In genomic region chr1:185837711-185838110, GRCh38 we compare ENCODE assay signal across 19 cellular contexts.
"Had no signal": no experiment of that assay in that cellular context is flagged by ENCODE, and none has a peak within 500 bp of the region (broad histone marks: within the 10 kb centered on the region; RNA-seq: fewer than 3 reads in every experiment).

No MANE protein-coding gene starts in this region.

- FAIRE-seq: keratinocyte, urothelium cell line had no signal

- DNase-seq: activated CD4-positive, alpha-beta T cell treated with anti-CD3 and anti-CD28 coated beads, Interleukin-2, amount 10 ng/mL, durations not matched to agents 24 days and 14 days; activated CD8-positive, alpha-beta T cell treated with anti-CD3 and anti-CD28 coated beads, Interleukin-2, amount 10 ng/mL, durations not matched to agents 7 days and 5 days; activated effector memory CD4-positive, alpha-beta T cell treated with anti-CD3 and anti-CD28 coated beads, Interleukin-2, amount 50 U/mL, for 16 hours; activated T-cell treated with anti-CD3 and anti-CD28 coated beads, Interleukin-2, amount 50 U/mL, for 4 hours; colonic mucosa; foreskin melanocyte; glutamatergic neuron; hippocampal formation; stimulated activated CD4-positive, alpha-beta T cell treated with anti-CD3 and anti-CD28 coated beads, Interleukin-2, amount 100 ng/mL, for 24 hours; stimulated activated naive CD4-positive, alpha-beta T cell treated with Interleukin-2 at 50 U/mL for 16 hours; T-cell had no signal

- H3K4me1 ChIP-seq: colonic mucosa, prostate gland, right atrium auricular region, tibial nerve had no signal

- H3K9me3 ChIP-seq: ascending aorta, colonic mucosa, prostate gland, right atrium auricular region, tibial nerve had no signal

- H3K36me3 ChIP-seq: ascending aorta, colonic mucosa, prostate gland, right atrium auricular region, tibial nerve had no signal

- H3K27ac ChIP-seq: ascending aorta, colonic mucosa, prostate gland, right atrium auricular region, tibial nerve had no signal

- H3K27me3 ChIP-seq: ascending aorta, colonic mucosa, right atrium auricular region, tibial nerve had no signal

- ATAC-seq: activated CD8-positive, alpha-beta T cell treated with anti-CD3 and anti-CD28 coated beads, Interleukin-2, amount 10 ng/mL, durations not matched to agents 7 days and 5 days; activated T-cell treated with anti-CD3 and anti-CD28 coated beads, Interleukin-2, amount 50 U/mL, for 4 hours; esophagus mucosa; left lobe of liver; T-cell had no signal

- H3K4me3 ChIP-seq: ascending aorta, colonic mucosa, prostate gland, right atrium auricular region, tibial nerve had no signal
